Comparison of ENCODE assay signal across 8 cellular contexts in the genomic region with DNA sequence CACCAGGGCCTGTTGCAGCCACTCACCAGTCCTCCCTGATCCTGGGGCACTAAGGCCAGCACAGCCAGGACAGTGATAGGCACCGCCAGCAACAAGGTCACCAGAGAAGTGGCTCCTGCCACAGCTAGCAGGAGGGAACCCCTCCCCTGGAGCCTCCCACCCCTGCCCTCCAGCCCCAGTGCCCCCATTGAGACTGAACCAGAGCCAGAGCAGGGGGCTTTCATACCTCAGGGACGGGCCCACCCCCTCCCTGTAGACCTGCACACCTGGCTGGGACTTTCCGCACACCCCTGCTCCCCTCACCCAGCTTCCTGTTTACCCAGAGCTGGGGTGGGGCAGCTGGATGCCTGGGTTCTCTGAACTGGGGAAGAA. TPM values are rescaled to one million over a fixed set of nuclear protein-coding genes. Genes with fewer than 3 reads are reported as not detected.
A peak's percentile ranks its signal among the peaks of the same experiment; 100 is the strongest.
DNase-seq lines count a peak whose midpoint lies in the region; ATAC-seq and TF ChIP-seq lines count a peak whose summit lies in the region.

A gene with protein sequence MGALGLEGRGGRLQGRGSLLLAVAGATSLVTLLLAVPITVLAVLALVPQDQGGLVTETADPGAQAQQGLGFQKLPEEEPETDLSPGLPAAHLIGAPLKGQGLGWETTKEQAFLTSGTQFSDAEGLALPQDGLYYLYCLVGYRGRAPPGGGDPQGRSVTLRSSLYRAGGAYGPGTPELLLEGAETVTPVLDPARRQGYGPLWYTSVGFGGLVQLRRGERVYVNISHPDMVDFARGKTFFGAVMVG (minus strand): TSS at position 195 of the 372 bp plus-strand sequence. CDS start 7 bp downstream, at position 188.

- H3K4me1 Mint-ChIP-seq in H9 (peaks cover 34 to 38% of the 10 kb centered on the region in 2 experiments), progenitor cell of endocrine pancreas (ENCODE audit: low read depth) (peaks cover 11% of the 10 kb centered on the region)
- peaks cover 73% of the 10 kb centered on the region for H3K4me1 Mint-ChIP-seq in activated CD4-positive, alpha-beta T cell treated with anti-CD3 and anti-CD28 coated beads, Interleukin-2, amount 10 ng/mL, durations not matched to agents 7 days and 5 days

- no peak within 1 kb of the TSS for H3K23ac ChIP-seq in H9 (ENCODE audit: insufficient read length, low read depth, low read length)

- H3K4me1 ChIP-seq in H9 (ENCODE audit: insufficient read depth, low read length) (peaks cover 2% of the 10 kb centered on the region; the same call in 1 of the 2 replicates), esophagus (ENCODE audit: control insufficient read depth in 2 of 2, insufficient read depth in 2 of 2, low read length in 1 of 2) (peaks cover 0 to 6% of the 10 kb centered on the region in 2 donors)

- CTCF ChIA-PET in activated CD4-positive, alpha-beta T cell treated with anti-CD3 and anti-CD28 coated beads, Interleukin-2, amount 10 ng/mL, durations not matched to agents 7 days and 5 days (lab: Charles Lee): interaction anchor here (0.7 to 30.8 kb wide), 12 partner anchors 0 to 83 kb away, joined by 3 to 576 read pairs (median 18); a partner anchor contains a TSS

- H3K9me3 Mint-ChIP-seq in H9 (no peaks in the 10 kb centered on the region; a peak in 1 of 5 replicates), progenitor cell of endocrine pancreas (ENCODE audit: low read depth) (no peaks in the 10 kb centered on the region)
- H3K9me3 Mint-ChIP-seq in activated CD4-positive, alpha-beta T cell treated with anti-CD3 and anti-CD28 coated beads, Interleukin-2, amount 10 ng/mL, durations not matched to agents 7 days and 5 days: no peaks in the 10 kb centered on the region

- no peak within 1 kb of the TSS for H2AFZ ChIP-seq in H9 (ENCODE audit: low read length)

- H3K4me3 ChIP-seq in esophagus (ENCODE audit: low read depth in 1 of 2, low read length in 2 of 2): peak within 1 kb of the TSS; percentile 60 to 67

- H3K56ac ChIP-seq in H9 (ENCODE audit: insufficient read length, low read depth, low read length): no peak within 1 kb of the TSS

- H4K8ac ChIP-seq in H9 (replicated peaks; ENCODE audit: insufficient read length, low read depth, low read length): no peak within 1 kb of the TSS

- H3K4ac ChIP-seq in H9 (ENCODE audit: low read depth, low read length): no peak within 1 kb of the TSS

- no peak within 1 kb of the TSS for H4K91ac ChIP-seq in H9 (ENCODE audit: insufficient read length, low read depth, low read length)

- peak within 1 kb of the TSS; percentile 67 for H3K4me2 ChIP-seq in H9 (ENCODE audit: insufficient read depth, insufficient read length, low read length)

- peaks cover 31% of the 10 kb centered on the region for H3K27me3 Mint-ChIP-seq in H9 (ENCODE audit: low read depth)
- H3K27me3 Mint-ChIP-seq in activated CD4-positive, alpha-beta T cell treated with anti-CD3 and anti-CD28 coated beads, Interleukin-2, amount 10 ng/mL, durations not matched to agents 7 days and 5 days: no peaks in the 10 kb centered on the region
- H3K27me3 Mint-ChIP-seq in progenitor cell of endocrine pancreas: peaks cover 44% of the 10 kb centered on the region

- POLR2A ChIA-PET in activated CD4-positive, alpha-beta T cell treated with anti-CD3 and anti-CD28 coated beads, Interleukin-2, amount 10 ng/mL, durations not matched to agents 7 days and 5 days (lab: Charles Lee): interaction anchor here (0.6 to 1.5 kb wide), 5 partner anchors 10 to 1390 kb away, joined by 3 to 8 read pairs (median 4); a partner anchor contains a TSS

- H3K9ac ChIP-seq in H9 (ENCODE audit: extremely low read depth, insufficient read length, low read length): peak within 1 kb of the TSS; percentile 29

- no peak within 1 kb of the TSS for H2BK15ac ChIP-seq in H9 (ENCODE audit: low read depth, low read length)

- H2BK120ac ChIP-seq in H9 (ENCODE audit: low read depth, low read length, poor library complexity, severe bottlenecking): no peak within 1 kb of the TSS

- H2BK5ac ChIP-seq in H9 (ENCODE audit: insufficient read length, low read length): no peak within 1 kb of the TSS

- no peaks in the 10 kb centered on the region for H3K79me1 ChIP-seq in H9 (ENCODE audit: insufficient read depth, low read depth, low read length, poor library complexity, severe bottlenecking)

- peaks cover 9% of the 10 kb centered on the region for H3K23me2 ChIP-seq in H9 (ENCODE audit: insufficient read length, low read depth, low read length, poor library complexity, severe bottlenecking)

- no peak within 1 kb of the TSS for H3T11ph ChIP-seq in H9 (ENCODE audit: low read length)

- TF ChIP-seq CTCF in H9 (conservative IDR thresholded peaks at IDR 0.05): no peak
- TF ChIP-seq CTCF in progenitor cell of endocrine pancreas (IDR thresholded peaks at IDR 0.05; ENCODE audit: unreplicated experiment): no peak

- H3K27me3 ChIP-seq in H9 (ENCODE audit: insufficient read depth, low read length) (no peaks in the 10 kb centered on the region), esophagus (ENCODE audit: control insufficient read depth in 1 of 2, insufficient read depth in 2 of 2, low read length in 2 of 2) (no peaks in the 10 kb centered on the region)

- no peak within 1 kb of the TSS for H2BK12ac ChIP-seq in H9 (ENCODE audit: insufficient read length, low read depth, low read length)

- peak within 1 kb of the TSS; percentile 85 for H3K14ac ChIP-seq in H9 (ENCODE audit: insufficient read depth, low read length)

- no peaks in the 10 kb centered on the region for H3K36me3 ChIP-seq in esophagus (ENCODE audit: control insufficient read depth in 2 of 2, insufficient read depth in 2 of 2, low read length in 1 of 2)

- peak within 1 kb of the TSS; percentile 77 for H3K18ac ChIP-seq in H9 (ENCODE audit: insufficient read length, low read depth, low read length)

- no peak within 1 kb of the TSS for H2AK5ac ChIP-seq in H9 (ENCODE audit: insufficient read length, low read length)

- no peak for ATAC-seq in GM18517 (IDR thresholded peaks at IDR 0.05; ENCODE audit: unreplicated experiment)
- ATAC-seq in GM19324 (IDR thresholded peaks at IDR 0.05; ENCODE audit: low FRiP score, unreplicated experiment): no peak
- no peak for ATAC-seq in HG03135 (IDR thresholded peaks at IDR 0.05; ENCODE audit: unreplicated experiment)

- H3K27ac Mint-ChIP-seq in H9: peak within 1 kb of the TSS; percentile 9 to 93 (median 23); a peak in 5 of 7 replicates
- peak within 1 kb of the TSS; percentile 94 for H3K27ac Mint-ChIP-seq in activated CD4-positive, alpha-beta T cell treated with anti-CD3 and anti-CD28 coated beads, Interleukin-2, amount 10 ng/mL, durations not matched to agents 7 days and 5 days
- H3K27ac Mint-ChIP-seq in progenitor cell of endocrine pancreas: peak within 1 kb of the TSS; percentile 92

- no peak for DNase-seq in H9
- DNase-seq in activated CD4-positive, alpha-beta T cell treated with anti-CD3 and anti-CD28 coated beads, Interleukin-2, amount 10 ng/mL, durations not matched to agents 7 days and 5 days: peak; percentile 78
- no peak for DNase-seq in progenitor cell of endocrine pancreas (ENCODE audit: low spot score, unreplicated experiment)
- no peak for DNase-seq in HCEC 1CT

- H3K27ac ChIP-seq in H9 (ENCODE audit: insufficient read length, low read depth, low read length) (no peak within 1 kb of the TSS), esophagus (ENCODE audit: low read depth in 2 of 2, low read length in 1 of 2) (peak within 1 kb of the TSS; percentile 82 to 85)

- no CpG with 5 or more reads among the region's 3 CpGs for WGBS in H9 (ENCODE audit: extremely low coverage, insufficient read length, low lambda C conversion rate)
- 55 to 63% methylated on average over 3 of the region's 3 CpGs for WGBS in esophagus, 2 donors

- no peak within 1 kb of the TSS for H4K5ac ChIP-seq in H9 (ENCODE audit: insufficient read length, low read depth, low read length)

- no peaks in the 10 kb centered on the region for H4K20me1 ChIP-seq in H9 (ENCODE audit: control insufficient read depth, insufficient read depth, insufficient read length)

- H3K36me3 Mint-ChIP-seq in H9 (ENCODE audit: insufficient read depth in 1 of 3, low read depth in 3 of 3): no peaks in the 10 kb centered on the region
- peaks cover 58% of the 10 kb centered on the region for H3K36me3 Mint-ChIP-seq in activated CD4-positive, alpha-beta T cell treated with anti-CD3 and anti-CD28 coated beads, Interleukin-2, amount 10 ng/mL, durations not matched to agents 7 days and 5 days (ENCODE audit: low read depth)
- H3K36me3 Mint-ChIP-seq in progenitor cell of endocrine pancreas (ENCODE audit: insufficient read depth): no peaks in the 10 kb centered on the region

- no peaks in the 10 kb centered on the region for H3K9me3 ChIP-seq in H9 (ENCODE audit: control insufficient read depth, low read depth, low read length)
- no peaks in the 10 kb centered on the region for H3K9me3 ChIP-seq in esophagus (ENCODE audit: control insufficient read depth in 2 of 2, insufficient read depth in 1 of 2, low read depth in 1 of 2, low read length in 1 of 2)

- H2BK20ac ChIP-seq in H9 (ENCODE audit: low read depth, low read length, poor library complexity, severe bottlenecking): no peak within 1 kb of the TSS

- H3K4me3 Mint-ChIP-seq in H9: peak within 1 kb of the TSS; percentile 84 to 94
- H3K4me3 Mint-ChIP-seq in activated CD4-positive, alpha-beta T cell treated with anti-CD3 and anti-CD28 coated beads, Interleukin-2, amount 10 ng/mL, durations not matched to agents 7 days and 5 days: peak within 1 kb of the TSS; percentile 94
- peak within 1 kb of the TSS; percentile 92 for H3K4me3 Mint-ChIP-seq in progenitor cell of endocrine pancreas (ENCODE audit: low read depth)

- no peaks in the 10 kb centered on the region for H3K79me2 ChIP-seq in H9 (ENCODE audit: insufficient read depth, low read length)

RNA-seq across cellular contexts. Expression of the gene that starts here (rescaled TPM):
- total RNA-seq in H9 (2021): not detected in 2 replicates
- 100 to 1,000 TPM; 585 to 747 TPM for total RNA-seq in activated CD4-positive, alpha-beta T cell treated with anti-CD3 and anti-CD28 coated beads, Interleukin-2, amount 10 ng/mL, durations not matched to agents 7 days and 5 days
- 1 to 10 TPM; 1.8 to 3.0 TPM for polyA plus RNA-seq in esophagus
- 0.57 TPM in 1 of 2 replicates, not detected in the other for total RNA-seq in progenitor cell of endocrine pancreas

Comparison
In these comparisons a context has a peak if more than half of its experiments do, and no peak if none do; other contexts are left out.
1. RNA of the gene that starts here (total RNA-seq): 585 to 747 TPM in activated CD4-positive, alpha-beta T cell treated with anti-CD3 and anti-CD28 coated beads, Interleukin-2, amount 10 ng/mL, durations not matched to agents 7 days and 5 days; 0.57 TPM in progenitor cell of endocrine pancreas and not detected in H9; every median in the first group is over 100 times any median in the second.
2. H3K27ac Mint-ChIP-seq: peak in every context shown above with its lines; median percentile 94 in activated CD4-positive, alpha-beta T cell treated with anti-CD3 and anti-CD28 coated beads, Interleukin-2, amount 10 ng/mL, durations not matched to agents 7 days and 5 days; 92 in progenitor cell of endocrine pancreas; 23 in H9.
3. Peak in every context shown above with its lines, with median percentiles within 50 percentile points of each other: H3K4me3 Mint-ChIP-seq.